Comparison of ENCODE assay signal across 6 cellular contexts in the genomic region with DNA sequence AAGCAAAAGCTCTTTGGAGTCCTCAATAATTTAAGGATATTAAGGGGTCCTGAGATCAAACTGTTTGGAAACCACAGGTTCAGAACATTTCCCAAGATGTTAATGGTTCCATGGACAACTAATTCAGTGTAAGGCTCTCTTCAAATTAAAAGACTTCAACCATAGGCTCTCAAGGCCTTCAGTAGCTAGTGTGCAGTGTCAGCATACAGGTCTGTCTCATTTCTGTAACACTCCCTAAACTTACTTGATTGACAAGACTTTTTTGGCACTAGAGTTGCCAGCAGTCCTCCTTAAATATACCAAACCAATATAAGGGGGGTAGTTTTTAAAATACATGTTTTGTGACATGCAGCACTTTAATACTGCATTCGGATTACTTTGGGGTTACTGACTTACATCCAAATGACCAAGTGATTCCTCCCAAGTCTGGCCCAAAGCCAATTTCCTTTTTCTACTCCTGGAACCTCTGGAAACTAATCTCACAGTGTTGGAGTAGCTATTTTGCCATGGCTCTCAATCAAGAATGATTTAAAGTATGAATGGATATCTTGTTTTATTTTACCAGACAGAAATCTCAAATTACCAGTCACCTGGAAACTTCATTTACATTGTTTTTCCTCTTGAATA.
"Had no signal": no experiment of that assay in that cellular context is flagged by ENCODE, and none has a peak within 500 bp of the region (broad histone marks: within the 10 kb centered on the region; RNA-seq: fewer than 3 reads in every experiment).

No MANE protein-coding gene starts in this region.

- H3K4me2 ChIP-seq: GM23338 had no signal

- H2AFZ ChIP-seq: GM23338 had no signal

- FAIRE-seq: H1, H54 had no signal

- H3K4me3 ChIP-seq: GM23338 had no signal

- ATAC-seq: GM23338 had no signal

- DNase-seq: H9, HCEC 1CT, IMR-90 had no signal
